1 cellular context compared by ENCODE assay signal in the genomic region with DNA sequence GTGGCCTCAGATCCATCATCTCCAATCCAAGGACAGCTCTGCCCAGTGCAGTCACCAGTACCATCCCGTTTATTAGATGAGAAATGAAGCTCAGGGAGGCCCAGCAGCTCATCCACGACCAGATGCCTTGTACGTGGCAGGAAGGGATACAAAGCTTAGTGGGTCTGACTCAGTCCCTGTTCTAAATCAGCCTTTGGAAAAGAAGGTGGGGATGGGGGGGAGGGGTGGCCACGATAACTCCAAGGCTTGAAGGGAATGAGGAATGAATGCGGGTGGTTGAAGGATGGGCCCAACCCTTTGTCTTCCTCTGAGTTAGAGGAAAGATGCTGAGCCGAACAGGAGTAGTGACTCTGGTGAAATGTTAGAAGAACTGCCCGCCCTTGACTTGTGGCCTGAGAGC.
TF ChIP-seq lines count a peak whose summit lies in the region.

No MANE protein-coding gene starts in this region.

TF ChIP-seq in HCT116, 20 proteins besides CTCF, POLR2A, EP300 and RAD21:
- TF ChIP-seq EGR1 (IDR thresholded peaks at IDR 0.05; ENCODE audit: low read depth) (no peak), YY1 (IDR thresholded peaks at IDR 0.05; ENCODE audit: extremely low read depth, insufficient replicate concordance, low read depth, low read length) (no peak), ELF1 (IDR thresholded peaks at IDR 0.05; ENCODE audit: borderline replicate concordance, low read depth) (no peak), POLR2AphosphoS5 (IDR thresholded peaks at IDR 0.05; ENCODE audit: low read depth, low read length) (no peak), EZH2phosphoT487 (IDR thresholded peaks at IDR 0.05; ENCODE audit: borderline replicate concordance) (no peak), SIN3A (IDR thresholded peaks at IDR 0.05; ENCODE audit: low read depth) (no peak), JUND (IDR thresholded peaks at IDR 0.05) (no peak), ZNF274 (IDR thresholded peaks at IDR 0.05; ENCODE audit: low read depth, low read length) (no peak), CBX3 (IDR thresholded peaks at IDR 0.05; ENCODE audit: low read depth) (no peak), TCF7L2 (IDR thresholded peaks at IDR 0.05; ENCODE audit: borderline replicate concordance, extremely low read depth, insufficient read depth, insufficient read length) (no peak), SRF (IDR thresholded peaks at IDR 0.05; ENCODE audit: low read depth) (no peak), EZH2 (IDR thresholded peaks at IDR 0.05) (no peak), FOSL1 (IDR thresholded peaks at IDR 0.05; ENCODE audit: low read depth) (no peak)
- TF ChIP-seq, protein P1, sequence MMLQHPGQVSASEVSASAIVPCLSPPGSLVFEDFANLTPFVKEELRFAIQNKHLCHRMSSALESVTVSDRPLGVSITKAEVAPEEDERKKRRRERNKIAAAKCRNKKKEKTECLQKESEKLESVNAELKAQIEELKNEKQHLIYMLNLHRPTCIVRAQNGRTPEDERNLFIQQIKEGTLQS (IDR thresholded peaks at IDR 0.05): no peak
- TF ChIP-seq, protein P2, sequence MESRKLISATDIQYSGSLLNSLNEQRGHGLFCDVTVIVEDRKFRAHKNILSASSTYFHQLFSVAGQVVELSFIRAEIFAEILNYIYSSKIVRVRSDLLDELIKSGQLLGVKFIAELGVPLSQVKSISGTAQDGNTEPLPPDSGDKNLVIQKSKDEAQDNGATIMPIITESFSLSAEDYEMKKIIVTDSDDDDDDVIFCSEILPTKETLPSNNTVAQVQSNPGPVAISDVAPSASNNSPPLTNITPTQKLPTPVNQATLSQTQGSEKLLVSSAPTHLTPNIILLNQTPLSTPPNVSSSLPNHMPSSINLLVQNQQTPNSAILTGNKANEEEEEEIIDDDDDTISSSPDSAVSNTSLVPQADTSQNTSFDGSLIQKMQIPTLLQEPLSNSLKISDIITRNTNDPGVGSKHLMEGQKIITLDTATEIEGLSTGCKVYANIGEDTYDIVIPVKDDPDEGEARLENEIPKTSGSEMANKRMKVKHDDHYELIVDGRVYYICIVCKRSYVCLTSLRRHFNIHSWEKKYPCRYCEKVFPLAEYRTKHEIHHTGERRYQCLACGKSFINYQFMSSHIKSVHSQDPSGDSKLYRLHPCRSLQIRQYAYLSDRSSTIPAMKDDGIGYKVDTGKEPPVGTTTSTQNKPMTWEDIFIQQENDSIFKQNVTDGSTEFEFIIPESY (IDR thresholded peaks at IDR 0.05; ENCODE audit: extremely low read depth, insufficient replicate concordance, low read length): no peak
- TF ChIP-seq, protein P3, sequence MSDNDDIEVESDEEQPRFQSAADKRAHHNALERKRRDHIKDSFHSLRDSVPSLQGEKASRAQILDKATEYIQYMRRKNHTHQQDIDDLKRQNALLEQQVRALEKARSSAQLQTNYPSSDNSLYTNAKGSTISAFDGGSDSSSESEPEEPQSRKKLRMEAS (IDR thresholded peaks at IDR 0.05): no peak
- TF ChIP-seq, protein P4, sequence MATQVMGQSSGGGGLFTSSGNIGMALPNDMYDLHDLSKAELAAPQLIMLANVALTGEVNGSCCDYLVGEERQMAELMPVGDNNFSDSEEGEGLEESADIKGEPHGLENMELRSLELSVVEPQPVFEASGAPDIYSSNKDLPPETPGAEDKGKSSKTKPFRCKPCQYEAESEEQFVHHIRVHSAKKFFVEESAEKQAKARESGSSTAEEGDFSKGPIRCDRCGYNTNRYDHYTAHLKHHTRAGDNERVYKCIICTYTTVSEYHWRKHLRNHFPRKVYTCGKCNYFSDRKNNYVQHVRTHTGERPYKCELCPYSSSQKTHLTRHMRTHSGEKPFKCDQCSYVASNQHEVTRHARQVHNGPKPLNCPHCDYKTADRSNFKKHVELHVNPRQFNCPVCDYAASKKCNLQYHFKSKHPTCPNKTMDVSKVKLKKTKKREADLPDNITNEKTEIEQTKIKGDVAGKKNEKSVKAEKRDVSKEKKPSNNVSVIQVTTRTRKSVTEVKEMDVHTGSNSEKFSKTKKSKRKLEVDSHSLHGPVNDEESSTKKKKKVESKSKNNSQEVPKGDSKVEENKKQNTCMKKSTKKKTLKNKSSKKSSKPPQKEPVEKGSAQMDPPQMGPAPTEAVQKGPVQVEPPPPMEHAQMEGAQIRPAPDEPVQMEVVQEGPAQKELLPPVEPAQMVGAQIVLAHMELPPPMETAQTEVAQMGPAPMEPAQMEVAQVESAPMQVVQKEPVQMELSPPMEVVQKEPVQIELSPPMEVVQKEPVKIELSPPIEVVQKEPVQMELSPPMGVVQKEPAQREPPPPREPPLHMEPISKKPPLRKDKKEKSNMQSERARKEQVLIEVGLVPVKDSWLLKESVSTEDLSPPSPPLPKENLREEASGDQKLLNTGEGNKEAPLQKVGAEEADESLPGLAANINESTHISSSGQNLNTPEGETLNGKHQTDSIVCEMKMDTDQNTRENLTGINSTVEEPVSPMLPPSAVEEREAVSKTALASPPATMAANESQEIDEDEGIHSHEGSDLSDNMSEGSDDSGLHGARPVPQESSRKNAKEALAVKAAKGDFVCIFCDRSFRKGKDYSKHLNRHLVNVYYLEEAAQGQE (IDR thresholded peaks at IDR 0.05; ENCODE audit: low read depth): no peak
